ENCODE assay signal across 16 cellular contexts in the genomic region with DNA sequence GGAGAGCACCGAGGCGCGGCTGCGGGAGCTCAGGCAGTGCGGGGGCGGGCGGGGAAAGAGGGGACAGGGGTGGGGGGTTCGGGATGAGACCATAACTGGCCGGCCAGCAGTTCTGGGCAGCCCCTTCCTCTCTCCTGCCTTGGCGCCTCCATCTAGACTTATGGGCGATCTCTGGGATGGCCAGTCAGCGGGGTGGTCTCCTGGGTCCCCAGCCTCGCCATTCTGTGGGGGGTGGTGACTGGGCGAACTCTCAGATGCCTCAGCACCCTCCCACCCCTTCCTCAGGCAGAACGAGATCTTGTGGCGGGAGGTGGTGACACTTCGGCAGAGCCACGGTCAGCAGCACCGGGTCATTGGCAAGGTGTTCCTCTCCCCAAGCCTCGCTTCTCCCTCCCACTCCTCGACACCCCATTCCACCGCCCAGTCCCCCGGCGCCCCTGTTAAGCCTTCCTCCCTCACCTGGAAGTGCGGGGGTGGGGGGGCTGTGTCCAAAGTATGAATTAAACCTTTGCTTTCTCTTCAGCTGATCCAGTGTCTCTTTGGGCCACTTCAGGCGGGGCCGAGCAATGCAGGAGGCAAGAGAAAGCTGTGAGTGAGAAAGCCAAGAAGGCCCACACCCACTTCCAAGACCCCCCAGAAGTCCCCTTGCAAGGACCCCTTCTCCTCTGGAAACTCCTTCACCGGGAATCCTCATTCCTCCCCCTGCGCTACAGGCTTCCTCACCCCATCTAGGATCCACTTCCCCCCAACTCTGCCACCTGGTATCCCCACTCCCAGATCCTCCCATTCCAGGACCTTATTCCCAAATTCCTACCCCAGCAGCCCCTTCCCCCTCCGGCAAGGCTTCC. TPM values are rescaled to one million over a fixed set of nuclear protein-coding genes. Genes with fewer than 3 reads are reported as not detected.
A peak's percentile ranks its signal among the peaks of the same experiment; 100 is the strongest.
DNase-seq lines count a peak whose midpoint lies in the region; ATAC-seq, FAIRE-seq and TF ChIP-seq lines count a peak whose summit lies in the region.
"Had no signal": no experiment of that assay in that cellular context is flagged by ENCODE, and none has a peak within 500 bp of the region (broad histone marks: within the 10 kb centered on the region; RNA-seq: fewer than 3 reads in every experiment).

No MANE protein-coding gene starts in this region.

- DNase-seq in GM23338 (ENCODE audit: low spot score) (no peak), H1 (ENCODE audit: low read depth in 1 of 2, low spot score in 2 of 2) (no peak), neural progenitor cell (ENCODE audit: low spot score) (no peak), foreskin melanocyte (no peak), GM12892 (ENCODE audit: insufficient read length) (no peak)
- DNase-seq: activated CD4-positive, alpha-beta T cell treated with anti-CD3 and anti-CD28 coated beads for 1 hour; amniotic stem cell; DMS79; midbrain; NCI-H1105 treated with DMSO at 0.1 percent for 48 hours; NCI-H524 treated with DMSO at 0.1 percent for 48 hours; SK-N-SH; stimulated activated CD4-positive, alpha-beta T cell treated with anti-CD3 and anti-CD28 coated beads, Interleukin-12 subunit alpha, Interleukin-12 subunit beta, amount 100 ng/mL, for 4 hours had no signal

- no peak for TF ChIP-seq CTCF in GM23338 (conservative IDR thresholded peaks at IDR 0.05; ENCODE audit: low read depth in 2 of 2)
- TF ChIP-seq CTCF in H1 (IDR thresholded peaks at IDR 0.05; ENCODE audit: control extremely low read depth in 1 of 3, insufficient read depth in 1 of 3, low read depth in 1 of 3, low read length in 3 of 3), result no peak
- no peak for TF ChIP-seq CTCF in neural progenitor cell (IDR thresholded peaks at IDR 0.05)

- H4K5ac ChIP-seq in H1 (ENCODE audit: insufficient read length, low read depth, low read length), result no peak overlapping the region

- H3K27ac Mint-ChIP-seq in GM23338, result no peak overlapping the region
- H3K27ac Mint-ChIP-seq in IgD-negative memory B cell, result peak overlapping the region in 2 of 3 donors; percentile 39 to 88
- H3K27ac Mint-ChIP-seq in neural progenitor cell, result no peak overlapping the region

- H3K27me3 Mint-ChIP-seq in GM23338 (ENCODE audit: insufficient read depth, low read depth, poor library complexity) (peaks cover 95% of the 10 kb centered on the region), IgD-negative memory B cell (peaks cover 63% of the 10 kb centered on the region), neural progenitor cell (ENCODE audit: insufficient read depth, low read depth) (peaks cover 68% of the 10 kb centered on the region)

- H4K8ac ChIP-seq in H1 (ENCODE audit: extremely low read depth, insufficient read depth, low read length), result peak overlapping the region; percentile 83

- ATAC-seq in GM23338, result no peak
- ATAC-seq in SK-N-SH treated with all-trans-retinoic acid at 6 μM for 48 hours, result no peak

- peak overlapping the region; percentile 72; the same call in 1 of the 2 replicates for H2BK15ac ChIP-seq in H1 (ENCODE audit: low read length)

- H3K36me3 ChIP-seq in GM23338 (ENCODE audit: insufficient read depth), result no peaks in the 10 kb centered on the region
- peaks cover 0 to 14% (median 0%) of the 10 kb centered on the region in 4 experiments; a peak in 1 of 8 replicates for H3K36me3 ChIP-seq in H1 (ENCODE audit: control insufficient read depth in 2 of 4, insufficient read depth in 4 of 4, low read length in 3 of 4)
- H3K36me3 ChIP-seq in neural progenitor cell, result no peaks in the 10 kb centered on the region
- H3K36me3 ChIP-seq: upper lobe of left lung had no signal

- no peak overlapping the region for H2BK12ac ChIP-seq in H1 (ENCODE audit: low read depth, low read length)

- H3K9me3 Mint-ChIP-seq in GM23338, result no peaks in the 10 kb centered on the region; the same call in 2 of the 3 replicates
- H3K9me3 Mint-ChIP-seq in IgD-negative memory B cell, result no peaks in the 10 kb centered on the region
- H3K9me3 Mint-ChIP-seq in neural progenitor cell, result no peaks in the 10 kb centered on the region

- H3K27me3 ChIP-seq in GM23338 (ENCODE audit: insufficient read depth) (peaks cover 97% of the 10 kb centered on the region), H1 (replicated peaks in 1 of 4; ENCODE audit: control insufficient read depth in 3 of 4, extremely low read depth in 1 of 4, insufficient read depth in 3 of 4, low read length in 3 of 4) (peaks cover 85 to 98% (median 97%) of the 10 kb centered on the region in 4 experiments), neural progenitor cell (peaks cover 100% of the 10 kb centered on the region)

- H2AFZ ChIP-seq in GM23338 (no peak overlapping the region), H1 (ENCODE audit: low read length) (no peak overlapping the region), neural progenitor cell (replicated peaks) (no peak overlapping the region)

- no peaks in the 10 kb centered on the region; the same call in 1 of the 2 replicates for H4K20me1 ChIP-seq in GM23338 (replicated peaks; ENCODE audit: insufficient read depth)
- H4K20me1 ChIP-seq in H1 (replicated peaks in 1 of 2; ENCODE audit: control insufficient read depth in 1 of 2, insufficient read depth in 2 of 2, low read length in 2 of 2), result peaks cover 2 to 27% of the 10 kb centered on the region in 2 experiments
- peaks cover 43% of the 10 kb centered on the region for H4K20me1 ChIP-seq in neural progenitor cell (ENCODE audit: low read depth)

- H3K9ac ChIP-seq in H1 (replicated peaks in 1 of 4; ENCODE audit: extremely low read depth in 1 of 4, low read depth in 3 of 4, low read length in 3 of 4) (no peak overlapping the region), neural progenitor cell (no peak overlapping the region)
- H3K9ac ChIP-seq: SK-N-SH had no signal

- H3K23me2 ChIP-seq in H1 (ENCODE audit: low read depth, low read length), result peaks cover 17% of the 10 kb centered on the region

- TF ChIP-seq RAD21 in H1 (IDR thresholded peaks at IDR 0.05 in 1 of 2, conservative IDR thresholded peaks at IDR 0.05 in 1 of 2; ENCODE audit: low read depth in 2 of 2, low read length in 2 of 2), result no peak

- peaks cover 2% of the 10 kb centered on the region; the same call in 1 of the 2 replicates for H3K79me1 ChIP-seq in H1 (ENCODE audit: low read depth, low read length)

- no peak overlapping the region for H2BK5ac ChIP-seq in H1 (ENCODE audit: low read depth, low read length)

- H3K36me3 Mint-ChIP-seq in GM23338 (ENCODE audit: low read depth), result no peaks in the 10 kb centered on the region
- H3K36me3 Mint-ChIP-seq in IgD-negative memory B cell, result no peaks in the 10 kb centered on the region
- no peaks in the 10 kb centered on the region for H3K36me3 Mint-ChIP-seq in neural progenitor cell

- no peak overlapping the region for H3K4ac ChIP-seq in H1 (replicated peaks; ENCODE audit: insufficient read length, low read depth, low read length)

- no peaks in the 10 kb centered on the region for H3K9me2 ChIP-seq in GM23338 (ENCODE audit: insufficient read depth)
- H3K9me2 ChIP-seq: SK-N-SH had no signal

- no peak overlapping the region for H3K23ac ChIP-seq in H1 (ENCODE audit: insufficient read length)

- no peaks in the 10 kb centered on the region for H3K9me3 ChIP-seq in H1 (ENCODE audit: insufficient read depth in 2 of 2, low read depth in 1 of 2, low read length in 1 of 2)
- H3K9me3 ChIP-seq in neural progenitor cell (ENCODE audit: low read depth), result no peaks in the 10 kb centered on the region
- H3K9me3 ChIP-seq: SK-N-SH, upper lobe of left lung had no signal

- WGBS in H1 (ENCODE audit: extremely low coverage in 1 of 2, insufficient coverage in 1 of 2, insufficient read length in 1 of 2, insufficient replicate concordance in 2 of 2, low coverage in 1 of 2, low lambda C conversion rate in 2 of 2, missing lambda C conversion rate in 1 of 2), 2 experiments, result 15% methylated on average over 19 of the region's 30 CpGs; no CpG with 5 or more reads in 1 of the 2 experiments

- H2BK120ac ChIP-seq in H1 (replicated peaks; ENCODE audit: low read depth, low read length), result no peak overlapping the region

- H3K4me3 ChIP-seq in GM23338, result peak overlapping the region; percentile 28; the same call in 1 of the 2 replicates
- peak overlapping the region in 1 of 4 experiments; percentile 55; a peak in 2 of 8 replicates for H3K4me3 ChIP-seq in H1 (ENCODE audit: extremely low read depth in 1 of 4, insufficient read depth in 2 of 4, low read depth in 3 of 4, low read length in 4 of 4)
- H3K4me3 ChIP-seq in neural progenitor cell, result no peak overlapping the region

- H3F3A ChIP-seq in GM23338 (replicated peaks; ENCODE audit: low read depth) (peaks cover 11% of the 10 kb centered on the region; the same call in 1 of the 2 replicates), neural progenitor cell (ENCODE audit: low read depth) (peaks cover 23% of the 10 kb centered on the region)

- H3K4me1 ChIP-seq in GM23338 (ENCODE audit: insufficient read depth), result peaks cover 22% of the 10 kb centered on the region
- peaks cover 0 to 47% (median 38%) of the 10 kb centered on the region in 4 experiments; a peak in 6 of 7 replicates for H3K4me1 ChIP-seq in H1 (replicated peaks in 1 of 4; ENCODE audit: control insufficient read depth in 3 of 4, insufficient read depth in 4 of 4, low read length in 3 of 4)
- H3K4me1 ChIP-seq in neural progenitor cell, result peaks cover 6% of the 10 kb centered on the region

- no peak overlapping the region for H3K18ac ChIP-seq in H1 (ENCODE audit: extremely low read depth, low read length)

- H3K4me2 ChIP-seq in GM23338, result peak overlapping the region; percentile 79
- peak overlapping the region; percentile 71 to 82 for H3K4me2 ChIP-seq in H1 (ENCODE audit: insufficient read depth in 1 of 2, low read depth in 2 of 2, low read length in 2 of 2)
- peak overlapping the region; percentile 4 for H3K4me2 ChIP-seq in neural progenitor cell
- H3K4me2 ChIP-seq: SK-N-SH had no signal

- CTCF ChIA-PET in H1 (lab: Charles Lee; ENCODE audit: partially characterized antibody), result interaction anchor here (0.5 to 19.3 kb wide), 7 partner anchors 9 to 1904 kb away, joined by 3 to 291 read pairs (median 3); partner anchors contain the start of genes B3GNT9, FBXL8, MATCAP1 and TRADD

- H3K56ac ChIP-seq in H1 (replicated peaks; ENCODE audit: insufficient read length, low read depth, low read length), result no peak overlapping the region

- POLR2A ChIA-PET in H1 (lab: Charles Lee; ENCODE audit: partially characterized antibody), result interaction anchor here (0.6 to 7.9 kb wide), 5 partner anchors 10 to 32 kb away, joined by 3 to 59 read pairs (median 4); partner anchors contain the start of gene B3GNT9

- H3K4me3 Mint-ChIP-seq in GM23338 (peak overlapping the region; percentile 62), IgD-negative memory B cell (peak overlapping the region in 1 of 4 donors; percentile 12), neural progenitor cell (peak overlapping the region; percentile 21)

- H3K14ac ChIP-seq in H1 (ENCODE audit: insufficient read length), result no peak overlapping the region

- H3K79me2 ChIP-seq in GM23338 (replicated peaks; ENCODE audit: insufficient read depth) (no peaks in the 10 kb centered on the region), H1 (ENCODE audit: control insufficient read depth in 1 of 2, insufficient read depth in 2 of 2, low read length in 2 of 2) (no peaks in the 10 kb centered on the region), neural progenitor cell (ENCODE audit: low read depth) (no peaks in the 10 kb centered on the region)

- H4K91ac ChIP-seq in H1 (replicated peaks; ENCODE audit: insufficient read length, low read length), result no peak overlapping the region

- no peak overlapping the region for H2BK20ac ChIP-seq in H1 (ENCODE audit: low read length)

- FAIRE-seq in H1 (lab: Jason Lieb, UNC) (no peak), GM12892 (lab: Jason Lieb, UNC) (no peak)

- no peak overlapping the region for H2AK5ac ChIP-seq in H1 (ENCODE audit: low read depth, low read length)

- H3K27ac ChIP-seq in GM23338 (ENCODE audit: low read depth) (no peak overlapping the region), H1 (ENCODE audit: low read depth, low read length) (no peak overlapping the region), neural progenitor cell (no peak overlapping the region)
- H3K27ac ChIP-seq: upper lobe of left lung had no signal

- TF ChIP-seq POLR2A in H1 (IDR thresholded peaks at IDR 0.05; ENCODE audit: control extremely low read depth in 1 of 2, low read depth in 2 of 2, low read length in 2 of 2) (no peak), GM12892 (IDR thresholded peaks at IDR 0.05; ENCODE audit: low read depth, low read length) (no peak)

- TF ChIP-seq EP300 in H1 (IDR thresholded peaks at IDR 0.05; ENCODE audit: borderline replicate concordance in 1 of 2, low read depth in 2 of 2, low read length in 2 of 2), result no peak

- H3K4me1 Mint-ChIP-seq in GM23338 (peaks cover 40% of the 10 kb centered on the region), IgD-negative memory B cell (peaks cover 14 to 19% (median 15%) of the 10 kb centered on the region in 3 donors), neural progenitor cell (peaks cover 11% of the 10 kb centered on the region)

RNA-seq across cellular contexts. Expression of gene HSF4, which starts 1.7 kb away (rescaled TPM):
- 1.3 TPM in 1 of 2 replicates, not detected in the other for total RNA-seq in GM23338 (2014; rRNA removed; shearing (Covaris generic))
- polyA plus RNA-seq in GM23338 (2016; fragmentation: Nextera tagmentation; extraction: Ambion mirVana) (0.19 TPM in 1 of 2 replicates, not detected in the other), IgD-negative memory B cell (not detected), H1 (2011; rRNA removed) (0.14 and 0.93 TPM in 2 replicates)
- total RNA-seq in H1 (2021; fragmentation: NEBNext Ultra II Directional; extraction: Animal tissue kit (Norgen Biotek cat#: 25700)), result not detected in 2 replicates
- polyA plus RNA-seq in H1 (2011; cell fraction: cytosol; rRNA removed), result 0.92 TPM
- polyA plus RNA-seq in H1 (2011; cell fraction: nucleus; rRNA removed), result 8.0 TPM
- polyA plus RNA-seq in H1 (2012, experiment 1 of 2), result 0.62 to 1.0 TPM (median 0.74 TPM) in 3 of 4 replicates, not detected in the other
- not detected for polyA plus RNA-seq in H1 (2012, experiment 2 of 2)
- polyA plus RNA-seq in H1 (2013, experiment 1 of 2), result 0.20 TPM
- polyA plus RNA-seq in H1 (2013, experiment 2 of 2), result 0.11 TPM
- not detected in 2 replicates for polyA minus RNA-seq in H1 (2011; rRNA and poly(A)+ RNA removed)
- not detected for polyA minus RNA-seq in H1 (2011; cell fraction: cytosol; rRNA and poly(A)+ RNA removed)
- polyA minus RNA-seq in H1 (2011; cell fraction: nucleus; rRNA and poly(A)+ RNA removed), result not detected
- total RNA-seq in neural progenitor cell (ENCODE audit: low replicate concordance), result 1.0 TPM in 1 of 2 replicates, not detected in the other
- 39.9 TPM for polyA plus RNA-seq in GM12892 (2012; ENCODE audit: missing spikeins)

RNA-seq across cellular contexts. Expression of gene NOL3, which starts 4.1 kb away (rescaled TPM):
- total RNA-seq in GM23338 (2014; rRNA removed; shearing (Covaris generic)), result 0.27 and 3.3 TPM in 2 replicates
- polyA plus RNA-seq in GM23338 (2016; fragmentation: Nextera tagmentation; extraction: Ambion mirVana), result 2.7 and 4.0 TPM in 2 replicates
- not detected for polyA plus RNA-seq in IgD-negative memory B cell
- total RNA-seq in H1 (2021; fragmentation: NEBNext Ultra II Directional; extraction: Animal tissue kit (Norgen Biotek cat#: 25700)), result 1.6 and 2.2 TPM in 2 replicates
- 4.1 and 4.6 TPM in 2 replicates for polyA plus RNA-seq in H1 (2011; rRNA removed)
- 4.0 TPM for polyA plus RNA-seq in H1 (2011; cell fraction: cytosol; rRNA removed)
- 3.7 TPM for polyA plus RNA-seq in H1 (2011; cell fraction: nucleus; rRNA removed)
- polyA plus RNA-seq in H1 (2012, experiment 1 of 2), result 4.4 to 10.7 TPM (median 5.5 TPM) in 4 replicates
- polyA plus RNA-seq in H1 (2012, experiment 2 of 2), result 1.4 TPM
- polyA plus RNA-seq in H1 (2013, experiment 1 of 2), result 3.2 TPM
- 2.0 TPM for polyA plus RNA-seq in H1 (2013, experiment 2 of 2)
- 0.60 and 2.1 TPM in 2 replicates for polyA minus RNA-seq in H1 (2011; rRNA and poly(A)+ RNA removed)
- not detected for polyA minus RNA-seq in H1 (2011; cell fraction: cytosol; rRNA and poly(A)+ RNA removed)
- polyA minus RNA-seq in H1 (2011; cell fraction: nucleus; rRNA and poly(A)+ RNA removed), result 3.2 TPM
- 0.37 and 5.5 TPM in 2 replicates for total RNA-seq in neural progenitor cell (ENCODE audit: low replicate concordance)
- 30.6 TPM for polyA plus RNA-seq in GM12892 (2012; ENCODE audit: missing spikeins)

RNA-seq across cellular contexts. Expression of gene FBXL8, which starts 6.5 kb away (rescaled TPM):
- total RNA-seq in GM23338 (2014; rRNA removed; shearing (Covaris generic)), result not detected in 2 replicates
- polyA plus RNA-seq in GM23338 (2016; fragmentation: Nextera tagmentation; extraction: Ambion mirVana), result 0.26 TPM in 1 of 2 replicates, not detected in the other
- polyA plus RNA-seq in IgD-negative memory B cell, result 3.7 TPM
- total RNA-seq in H1 (2021; fragmentation: NEBNext Ultra II Directional; extraction: Animal tissue kit (Norgen Biotek cat#: 25700)), result not detected in 2 replicates
- polyA plus RNA-seq in H1 (2011; rRNA removed), result 0.11 and 0.67 TPM in 2 replicates
- polyA plus RNA-seq in H1 (2011; cell fraction: cytosol; rRNA removed), result 0.26 TPM
- polyA plus RNA-seq in H1 (2011; cell fraction: nucleus; rRNA removed), result 0.81 TPM
- polyA plus RNA-seq in H1 (2012, experiment 1 of 2), result 0.13 to 0.43 TPM in 2 of 4 replicates, not detected in the others
- not detected for polyA plus RNA-seq in H1 (2012, experiment 2 of 2)
- polyA plus RNA-seq in H1 (2013, experiment 1 of 2), result 0.12 TPM
- not detected for polyA plus RNA-seq in H1 (2013, experiment 2 of 2)
- not detected in 2 replicates for polyA minus RNA-seq in H1 (2011; rRNA and poly(A)+ RNA removed)
- polyA minus RNA-seq in H1 (2011; cell fraction: cytosol; rRNA and poly(A)+ RNA removed), result 2.0 TPM
- not detected for polyA minus RNA-seq in H1 (2011; cell fraction: nucleus; rRNA and poly(A)+ RNA removed)
- not detected in 2 replicates for total RNA-seq in neural progenitor cell (ENCODE audit: low replicate concordance)
- polyA plus RNA-seq in GM12892 (2012; ENCODE audit: missing spikeins), result 5.6 TPM

RNA-seq across cellular contexts. Expression of gene TRADD, which starts 6.5 kb away (rescaled TPM):
- total RNA-seq in GM23338 (2014; rRNA removed; shearing (Covaris generic)), result 0.42 TPM in 1 of 2 replicates, not detected in the other
- polyA plus RNA-seq in GM23338 (2016; fragmentation: Nextera tagmentation; extraction: Ambion mirVana) (0.50 and 0.55 TPM in 2 replicates), IgD-negative memory B cell (103 TPM), H1 (2011; rRNA removed) (0.50 and 0.60 TPM in 2 replicates)
- total RNA-seq in H1 (2021; fragmentation: NEBNext Ultra II Directional; extraction: Animal tissue kit (Norgen Biotek cat#: 25700)), result 0.19 and 0.29 TPM in 2 replicates
- 0.89 TPM for polyA plus RNA-seq in H1 (2011; cell fraction: cytosol; rRNA removed)
- 0.68 TPM for polyA plus RNA-seq in H1 (2011; cell fraction: nucleus; rRNA removed)
- 0.24 to 0.53 TPM (median 0.46 TPM) in 4 replicates for polyA plus RNA-seq in H1 (2012, experiment 1 of 2)
- 0.35 TPM for polyA plus RNA-seq in H1 (2012, experiment 2 of 2)
- polyA plus RNA-seq in H1 (2013, experiment 1 of 2), result 0.14 TPM
- polyA plus RNA-seq in H1 (2013, experiment 2 of 2), result 0.17 TPM
- polyA minus RNA-seq in H1 (2011; rRNA and poly(A)+ RNA removed), result 0.22 TPM in 1 of 2 replicates, not detected in the other
- 0.95 TPM for polyA minus RNA-seq in H1 (2011; cell fraction: cytosol; rRNA and poly(A)+ RNA removed)
- polyA minus RNA-seq in H1 (2011; cell fraction: nucleus; rRNA and poly(A)+ RNA removed), result 0.60 TPM
- total RNA-seq in neural progenitor cell (ENCODE audit: low replicate concordance), result 0.25 and 0.30 TPM in 2 replicates
- 14.4 TPM for polyA plus RNA-seq in GM12892 (2012; ENCODE audit: missing spikeins)

RNA-seq across cellular contexts. Expression of gene B3GNT9, which starts 15.5 kb away (rescaled TPM):
- total RNA-seq in GM23338 (2014; rRNA removed; shearing (Covaris generic)), result 6.8 and 7.0 TPM in 2 replicates
- polyA plus RNA-seq in GM23338 (2016; fragmentation: Nextera tagmentation; extraction: Ambion mirVana) (0.99 and 1.5 TPM in 2 replicates), IgD-negative memory B cell (0.45 TPM), H1 (2011; rRNA removed) (9.0 and 10.2 TPM in 2 replicates)
- total RNA-seq in H1 (2021; fragmentation: NEBNext Ultra II Directional; extraction: Animal tissue kit (Norgen Biotek cat#: 25700)), result 3.5 and 4.7 TPM in 2 replicates
- polyA plus RNA-seq in H1 (2011; cell fraction: cytosol; rRNA removed), result 8.5 TPM
- polyA plus RNA-seq in H1 (2011; cell fraction: nucleus; rRNA removed), result 7.6 TPM
- polyA plus RNA-seq in H1 (2012, experiment 1 of 2), result 3.4 to 6.6 TPM (median 5.1 TPM) in 4 replicates
- 4.4 TPM for polyA plus RNA-seq in H1 (2012, experiment 2 of 2)
- polyA plus RNA-seq in H1 (2013, experiment 1 of 2), result 3.9 TPM
- 4.1 TPM for polyA plus RNA-seq in H1 (2013, experiment 2 of 2)
- polyA minus RNA-seq in H1 (2011; rRNA and poly(A)+ RNA removed), result 5.1 and 6.2 TPM in 2 replicates
- polyA minus RNA-seq in H1 (2011; cell fraction: cytosol; rRNA and poly(A)+ RNA removed), result 6.9 TPM
- 7.0 TPM for polyA minus RNA-seq in H1 (2011; cell fraction: nucleus; rRNA and poly(A)+ RNA removed)
- 2.6 and 5.9 TPM in 2 replicates for total RNA-seq in neural progenitor cell (ENCODE audit: low replicate concordance)
- 1.1 TPM for polyA plus RNA-seq in GM12892 (2012; ENCODE audit: missing spikeins)

Comparison
In these comparisons a context has a peak if more than half of its experiments do, and no peak if none do; other contexts are left out.
1. H3K4me2 ChIP-seq: peak in every context shown above with its lines; median percentile 79 in GM23338; 76 in H1; 4 in neural progenitor cell.
2. H3K27ac Mint-ChIP-seq: peak in IgD-negative memory B cell (2 of 3); none in GM23338 (single experiment) and neural progenitor cell (single experiment).